In genomic region chr5:179408646-179409045, GRCh38 we compare ENCODE assay signal across 23 cellular contexts.
"Had no signal": no experiment of that assay in that cellular context is flagged by ENCODE, and none has a peak within 500 bp of the region (broad histone marks: within the 10 kb centered on the region; RNA-seq: fewer than 3 reads in every experiment).

No MANE protein-coding gene starts in this region.

- H3K4me3 ChIP-seq: ascending aorta, heart right ventricle, left ventricle myocardium inferior, right lobe of liver, upper lobe of left lung had no signal

- H3K4me3 Mint-ChIP-seq: activated naive CD4-positive, alpha-beta T cell treated with anti-CD3 and anti-CD28 coated beads for 36 hours; activated naive CD8-positive, alpha-beta T cell treated with anti-CD3 and anti-CD28 coated beads, Interleukin-2, amount 10 ng/mL, durations not matched to agents 7 days and 5 days; brain; dendritic cell treated with granulocyte-macrophage colony-stimulating factor and Interleukin-4, amounts not matched to agents 40 ng/mL and 50 ng/mL, for 4 days; endodermal cell; naive thymus-derived CD4-positive, alpha-beta T cell; stimulated activated effector memory CD8-positive, alpha-beta T cell treated with anti-CD3 and anti-CD28 coated beads, Interleukin-12 subunit alpha, Interleukin-12 subunit beta, amount 100 ng/mL, for 72 hours; stimulated activated naive CD8-positive, alpha-beta T cell treated with anti-CD3 and anti-CD28 coated beads, Interleukin-15, amount 100 ng/mL, for 72 hours had no signal

- H3K27ac ChIP-seq: ascending aorta, left ventricle myocardium inferior, right lobe of liver, upper lobe of left lung had no signal

- H3K36me3 ChIP-seq: ascending aorta, heart right ventricle, left ventricle myocardium inferior, right lobe of liver, upper lobe of left lung had no signal

- H3K27me3 ChIP-seq: ascending aorta, right lobe of liver, upper lobe of left lung had no signal

- H3K9me3 ChIP-seq: ascending aorta, heart right ventricle, left ventricle myocardium inferior, right lobe of liver, upper lobe of left lung had no signal

- H3K4me1 ChIP-seq: ascending aorta, left ventricle myocardium inferior, right lobe of liver, upper lobe of left lung had no signal

- DNase-seq: activated CD4-positive, alpha-beta T cell treated with anti-CD3 and anti-CD28 coated beads for 4 hours; activated CD4-positive, alpha-beta T cell treated with anti-CD3 and anti-CD28 coated beads, Interleukin-2, amount 50 U/mL, for 4 hours; activated effector memory CD4-positive, alpha-beta T cell treated with Interleukin-2 at 50 U/mL for 16 hours; activated naive CD4-positive, alpha-beta T cell treated with anti-CD3 and anti-CD28 coated beads for 36 hours; activated naive CD8-positive, alpha-beta T cell treated with anti-CD3 and anti-CD28 coated beads, Interleukin-2, amount 10 ng/mL, durations not matched to agents 7 days and 5 days; endodermal cell; foreskin melanocyte; heart right ventricle; left ventricle myocardium inferior; midbrain; naive thymus-derived CD4-positive, alpha-beta T cell; stimulated activated CD4-positive, alpha-beta T cell treated with anti-CD3 and anti-CD28 coated beads, Interleukin-4, amount 100 ng/mL, for 24 hours; stimulated activated naive CD8-positive, alpha-beta T cell treated with anti-CD3 and anti-CD28 coated beads, Interleukin-15, amount 100 ng/mL, for 72 hours; substantia nigra; T-helper 1 cell; upper lobe of left lung had no signal

- H3K27me3 Mint-ChIP-seq: activated naive CD8-positive, alpha-beta T cell treated with anti-CD3 and anti-CD28 coated beads, Interleukin-2, amount 10 ng/mL, durations not matched to agents 7 days and 5 days; brain; dendritic cell treated with granulocyte-macrophage colony-stimulating factor and Interleukin-4, amounts not matched to agents 40 ng/mL and 50 ng/mL, for 4 days had no signal

- H3K4me1 Mint-ChIP-seq: activated naive CD8-positive, alpha-beta T cell treated with anti-CD3 and anti-CD28 coated beads, Interleukin-2, amount 10 ng/mL, durations not matched to agents 7 days and 5 days; endodermal cell; naive thymus-derived CD4-positive, alpha-beta T cell; stimulated activated naive CD8-positive, alpha-beta T cell treated with anti-CD3 and anti-CD28 coated beads, Interleukin-15, amount 100 ng/mL, for 72 hours had no signal

- H3K27ac Mint-ChIP-seq: activated naive CD4-positive, alpha-beta T cell treated with anti-CD3 and anti-CD28 coated beads for 36 hours; activated naive CD8-positive, alpha-beta T cell treated with anti-CD3 and anti-CD28 coated beads, Interleukin-2, amount 10 ng/mL, durations not matched to agents 7 days and 5 days; dendritic cell treated with granulocyte-macrophage colony-stimulating factor and Interleukin-4, amounts not matched to agents 40 ng/mL and 50 ng/mL, for 4 days; endodermal cell; naive thymus-derived CD4-positive, alpha-beta T cell; progenitor cell of endocrine pancreas; stimulated activated effector memory CD8-positive, alpha-beta T cell treated with anti-CD3 and anti-CD28 coated beads, Interleukin-12 subunit alpha, Interleukin-12 subunit beta, amount 100 ng/mL, for 72 hours; stimulated activated naive CD8-positive, alpha-beta T cell treated with anti-CD3 and anti-CD28 coated beads, Interleukin-15, amount 100 ng/mL, for 72 hours had no signal

- H3K9me3 Mint-ChIP-seq: activated naive CD4-positive, alpha-beta T cell treated with anti-CD3 and anti-CD28 coated beads for 36 hours; activated naive CD8-positive, alpha-beta T cell treated with anti-CD3 and anti-CD28 coated beads, Interleukin-2, amount 10 ng/mL, durations not matched to agents 7 days and 5 days; dendritic cell treated with granulocyte-macrophage colony-stimulating factor and Interleukin-4, amounts not matched to agents 40 ng/mL and 50 ng/mL, for 4 days; stimulated activated effector memory CD8-positive, alpha-beta T cell treated with anti-CD3 and anti-CD28 coated beads, Interleukin-12 subunit alpha, Interleukin-12 subunit beta, amount 100 ng/mL, for 72 hours; stimulated activated naive CD8-positive, alpha-beta T cell treated with anti-CD3 and anti-CD28 coated beads, Interleukin-15, amount 100 ng/mL, for 72 hours had no signal

- H3K36me3 Mint-ChIP-seq: activated naive CD8-positive, alpha-beta T cell treated with anti-CD3 and anti-CD28 coated beads, Interleukin-2, amount 10 ng/mL, durations not matched to agents 7 days and 5 days; brain; naive thymus-derived CD4-positive, alpha-beta T cell; stimulated activated effector memory CD8-positive, alpha-beta T cell treated with anti-CD3 and anti-CD28 coated beads, Interleukin-12 subunit alpha, Interleukin-12 subunit beta, amount 100 ng/mL, for 72 hours had no signal

- ATAC-seq: esophagus mucosa; heart right ventricle; naive thymus-derived CD4-positive, alpha-beta T cell; stimulated activated naive CD8-positive, alpha-beta T cell treated with anti-CD3 and anti-CD28 coated beads, Interleukin-15, amount 100 ng/mL, for 72 hours had no signal
